In genomic region chr20:58987790-58988564, GRCh38 we compare ENCODE assay signal across 1 cellular context.
TF ChIP-seq lines count a peak whose summit lies in the region.

No MANE protein-coding gene starts in this region.

TF ChIP-seq in K562, 482 proteins besides CTCF, POLR2A, EP300 and RAD21:
- TF ChIP-seq NKRF (IDR thresholded peaks at IDR 0.05; ENCODE audit: borderline replicate concordance) (no peak), POLR2AphosphoS5 (IDR thresholded peaks at IDR 0.05; ENCODE audit: control insufficient read depth, insufficient read depth, low read depth, low read length) (0 out of 2 replicates have a peak, but pooled peaks have one; percentile 12)
